In the genomic region with DNA sequence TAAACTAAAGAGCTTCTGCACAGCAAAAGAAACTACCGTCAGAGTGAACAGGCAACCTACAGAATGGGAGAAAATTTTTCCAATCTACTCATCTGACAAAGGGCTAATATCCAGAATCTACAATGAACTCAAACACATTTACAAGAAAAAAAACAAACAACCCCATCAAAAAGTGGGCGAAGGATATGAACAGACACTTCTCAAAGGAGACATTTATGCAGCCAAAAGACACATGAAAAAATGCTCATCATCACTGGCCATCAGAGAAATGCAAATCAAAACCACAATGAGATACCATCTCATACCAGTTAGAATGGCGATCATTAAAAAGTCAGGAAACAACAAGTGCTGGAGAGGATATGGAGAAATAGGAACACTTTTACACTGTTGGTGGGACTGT, we compare ENCODE assay signal across 13 cellular contexts. TPM values are rescaled to one million over a fixed set of nuclear protein-coding genes. Genes with fewer than 3 reads are reported as not detected.
DNase-seq lines count a peak whose midpoint lies in the region; ATAC-seq, FAIRE-seq and TF ChIP-seq lines count a peak whose summit lies in the region.
"Not testable (repeated sequence)": the region's sequence is repeated elsewhere in the genome, so short reads cannot be mapped to it uniquely, and the experiment has no call there.
"Had no signal": no experiment of that assay in that cellular context is flagged by ENCODE, and none has a peak within 500 bp of the region (broad histone marks: within the 10 kb centered on the region; RNA-seq: fewer than 3 reads in every experiment).

No MANE protein-coding gene starts in this region.

- TF ChIP-seq EP300 in K562 (IDR thresholded peaks at IDR 0.05; ENCODE audit: low read length): not testable (repeated sequence)

- peaks cover 34% of the 10 kb centered on the region for H3K36me3 Mint-ChIP-seq in natural killer cell treated with Interleukin-12 subunit alpha and Interleukin-12 subunit beta and Interleukin-15 and Interleukin-18, amount 100 ng/mL, for 72 hours
- peaks cover 66% of the 10 kb centered on the region for H3K36me3 Mint-ChIP-seq in progenitor cell of endocrine pancreas (ENCODE audit: insufficient read depth)

- peak overlapping the region; percentile 56 to 62 for H3K27ac Mint-ChIP-seq in natural killer cell treated with Interleukin-12 subunit alpha and Interleukin-12 subunit beta and Interleukin-15 and Interleukin-18, amount 100 ng/mL, for 72 hours
- H3K27ac Mint-ChIP-seq in progenitor cell of endocrine pancreas: peak overlapping the region; percentile 24

- TF ChIP-seq POLR2A in K562 (conservative IDR thresholded peaks at IDR 0.05): not testable (repeated sequence)

- H3K9me3 ChIP-seq in HEK293 (ENCODE audit: control insufficient read depth, insufficient read depth, low read depth, low read length); K562 (replicated peaks; ENCODE audit: control insufficient read depth, insufficient read depth, low read depth, low read length): not testable (repeated sequence)

- H3K36me3 ChIP-seq in HEK293 (ENCODE audit: control insufficient read depth in 2 of 2, insufficient read depth in 1 of 2, low read length in 2 of 2): peaks cover 0 to 14% of the 10 kb centered on the region in 2 experiments; a peak in 1 of 3 replicates
- not testable (repeated sequence) for H3K36me3 ChIP-seq in K562 (ENCODE audit: control insufficient read depth, insufficient read depth, low read length)

- not testable (repeated sequence) for H3K4me1 ChIP-seq in HEK293 (ENCODE audit: control insufficient read depth, insufficient read depth, low read length)
- H3K4me1 ChIP-seq in K562 (replicated peaks in 1 of 2; ENCODE audit: control insufficient read depth in 2 of 2, insufficient read depth in 2 of 2, low read length in 2 of 2): peaks cover 5 to 18% of the 10 kb centered on the region in 2 experiments; a peak in 3 of 5 replicates

- H3K4me2 ChIP-seq in K562 (ENCODE audit: insufficient read depth, low read length): not testable (repeated sequence)

- H4K20me1 ChIP-seq in K562 (replicated peaks; ENCODE audit: control insufficient read depth, insufficient read depth, low read length): not testable (repeated sequence)

- H3K27me3 ChIP-seq in K562 (ENCODE audit: control insufficient read depth in 2 of 2, insufficient read depth in 2 of 2, low read length in 2 of 2): not testable (repeated sequence)

- H3K79me2 ChIP-seq in K562 (ENCODE audit: control insufficient read depth, insufficient read depth, low read length): not testable (repeated sequence)

- not testable (repeated sequence) for TF ChIP-seq RAD21 in K562 (CRISPR knock-in tag; conservative IDR thresholded peaks at IDR 0.05 in 1 of 2, IDR thresholded peaks at IDR 0.05 in 1 of 2)

- not testable (repeated sequence) for H2AFZ ChIP-seq in K562 (ENCODE audit: low read depth, low read length)

- CTCF ChIA-PET in HEK293 (lab: Yijun Ruan, JAX); K562 (lab: Yijun Ruan, JAX; ENCODE audit: low intra/inter-chr PET ratio): not testable (repeated sequence)

- not testable (repeated sequence) for H3K4me3 Mint-ChIP-seq in natural killer cell treated with Interleukin-12 subunit alpha and Interleukin-12 subunit beta and Interleukin-15 and Interleukin-18, amount 100 ng/mL, for 72 hours; progenitor cell of endocrine pancreas (ENCODE audit: low read depth)

- peaks cover 17% of the 10 kb centered on the region for H3K9me3 Mint-ChIP-seq in natural killer cell treated with Interleukin-12 subunit alpha and Interleukin-12 subunit beta and Interleukin-15 and Interleukin-18, amount 100 ng/mL, for 72 hours
- H3K9me3 Mint-ChIP-seq in progenitor cell of endocrine pancreas (ENCODE audit: low read depth): peaks cover 20% of the 10 kb centered on the region

- H3K27me3 Mint-ChIP-seq in natural killer cell treated with Interleukin-12 subunit alpha and Interleukin-12 subunit beta and Interleukin-15 and Interleukin-18, amount 100 ng/mL, for 72 hours; progenitor cell of endocrine pancreas: not testable (repeated sequence)

- not testable (repeated sequence) for H3K4me3 ChIP-seq in HEK293 (ENCODE audit: low read depth, low read length); K562

- intact Hi-C loops in K562 (cut with micrococcal nuclease): not testable (repeated sequence)

- H3K9ac ChIP-seq in K562 (ENCODE audit: insufficient read depth in 1 of 2, low read depth in 2 of 2, low read length in 2 of 2): not testable (repeated sequence)

- WGBS in K562 (ENCODE audit: insufficient coverage, low coverage, missing lambda C conversion rate): 63% methylated on average over 2 of the region's 3 CpGs

- not testable (repeated sequence) for TF ChIP-seq CTCF in HEK293 (tag by site-specific recombination; IDR thresholded peaks at IDR 0.05); K562 (IDR thresholded peaks at IDR 0.05 in 2 of 3, conservative IDR thresholded peaks at IDR 0.05 in 1 of 3; ENCODE audit: insufficient read depth in 2 of 3, low read depth in 1 of 3, low read length in 3 of 3); progenitor cell of endocrine pancreas (IDR thresholded peaks at IDR 0.05; ENCODE audit: unreplicated experiment)

- not testable (repeated sequence) for ATAC-seq in K562; natural killer cell treated with Interleukin-12 subunit alpha and Interleukin-12 subunit beta and Interleukin-15 and Interleukin-18, amount 100 ng/mL, for 72 hours

- H3K27ac ChIP-seq in HEK293 (ENCODE audit: extremely low read depth, low read depth, low read length); K562 (ENCODE audit: extremely low read depth, low read depth, low read length): not testable (repeated sequence)

- not testable (repeated sequence) for H3K9me1 ChIP-seq in K562 (ENCODE audit: control insufficient read depth, insufficient read depth, low read length)

- POLR2A ChIA-PET in HEK293 (lab: Yijun Ruan, JAX); K562 (lab: Yijun Ruan, JAX): not testable (repeated sequence)

- in situ Hi-C loops in K562 (cut with MboI): not testable (repeated sequence)

- DNase-seq in K562 (ENCODE audit: extremely low read depth in 1 of 4, low spot score in 3 of 4); natural killer cell treated with Interleukin-12 subunit alpha and Interleukin-12 subunit beta and Interleukin-15 and Interleukin-18, amount 100 ng/mL, for 72 hours (ENCODE audit: low spot score); progenitor cell of endocrine pancreas (ENCODE audit: low spot score, unreplicated experiment): not testable (repeated sequence)

- not testable (repeated sequence) for FAIRE-seq in K562 (lab: Jason Lieb, UNC)

- peaks cover 59 to 74% of the 10 kb centered on the region in 2 donors for H3K4me1 Mint-ChIP-seq in natural killer cell treated with Interleukin-12 subunit alpha and Interleukin-12 subunit beta and Interleukin-15 and Interleukin-18, amount 100 ng/mL, for 72 hours (ENCODE audit: low read depth in 2 of 2)
- peaks cover 19% of the 10 kb centered on the region for H3K4me1 Mint-ChIP-seq in progenitor cell of endocrine pancreas (ENCODE audit: low read depth)

- BruUV-seq in K562 (replicated peaks; lab: Mats Ljungman, UMichigan): not testable (repeated sequence)

RNA-seq across cellular contexts. Expression of a gene that starts 15.7 kb away (rescaled TPM):
- total RNA-seq in K562 (2011; cell fraction: chromatin; rRNA removed; ENCODE audit: low replicate concordance): not detected in 2 replicates
- total RNA-seq in K562 (2011; cell fraction: nucleolus; rRNA removed): not detected in 2 replicates
- total RNA-seq in K562 (2011; cell fraction: nucleoplasm; rRNA removed): not detected in 2 replicates
- total RNA-seq in K562 (2014; rRNA removed): not detected in 2 replicates
- not detected in 2 replicates for total RNA-seq in K562 (2014; rRNA removed; fragmentation: Illumina TruSeq; extraction: Trizol)
- total RNA-seq in K562 (2015; rRNA removed; fragmentation: Illumina TruSeq; extraction: Trizol): not detected in 2 replicates
- not detected in 2 replicates for total RNA-seq in K562 (2021)
- not detected in 2 replicates for polyA plus RNA-seq in K562 (2011; rRNA removed)
- not detected in 2 replicates for polyA plus RNA-seq in K562 (2011; cell fraction: cytosol; rRNA removed)
- polyA plus RNA-seq in K562 (2011; cell fraction: nucleus; rRNA removed): not detected in 2 replicates
- not detected in 2 replicates for polyA plus RNA-seq in K562 (2012)
- polyA plus RNA-seq in K562 (2014; fragmentation: Illumina TruSeq; extraction: Trizol): not detected in 2 replicates
- polyA plus RNA-seq in K562 (2014; fragmentation: Nextera tagmentation; extraction: Ambion mirVana): not detected
- not detected in 2 replicates for polyA plus RNA-seq in K562 (2014; rRNA removed)
- not detected in 2 replicates for polyA minus RNA-seq in K562 (2011; rRNA and poly(A)+ RNA removed)
- not detected in 2 replicates for polyA minus RNA-seq in K562 (2011; cell fraction: cytosol; rRNA and poly(A)+ RNA removed)
- not detected in 2 replicates for polyA minus RNA-seq in K562 (2011; cell fraction: nucleus; rRNA and poly(A)+ RNA removed)
- 1 to 10 TPM in 1 of 2 donors, not detected in 1; 1.4 TPM for total RNA-seq in natural killer cell treated with Interleukin-12 subunit alpha and Interleukin-12 subunit beta and Interleukin-15 and Interleukin-18, amount 100 ng/mL, for 72 hours
- not detected in 2 replicates for total RNA-seq in progenitor cell of endocrine pancreas
- total RNA-seq: A673; B cell; CD4-positive, alpha-beta memory T cell; CD4-positive, CD25-positive, alpha-beta regulatory T cell; Daoy had no signal
- polyA plus RNA-seq: AG04450; BJ; CD14-positive monocyte; CD8-positive, alpha-beta memory T cell had no signal

RNA-seq across cellular contexts. Expression of a gene that starts 35.4 kb away (rescaled TPM):
- 0.60 and 1.1 TPM in 2 replicates for total RNA-seq in K562 (2011; cell fraction: chromatin; rRNA removed; ENCODE audit: low replicate concordance)
- total RNA-seq in K562 (2011; cell fraction: nucleolus; rRNA removed): 0.33 and 1.1 TPM in 2 replicates
- 0.88 and 0.92 TPM in 2 replicates for total RNA-seq in K562 (2011; cell fraction: nucleoplasm; rRNA removed)
- total RNA-seq in K562 (2014; rRNA removed) (1.2 and 1.7 TPM in 2 replicates), K562 (2014; rRNA removed; fragmentation: Illumina TruSeq; extraction: Trizol) (0.77 and 1.2 TPM in 2 replicates), K562 (2015; rRNA removed; fragmentation: Illumina TruSeq; extraction: Trizol) (0.60 and 1.4 TPM in 2 replicates), K562 (2021) (2.7 TPM in 2 replicates), progenitor cell of endocrine pancreas (41.9 and 46.3 TPM in 2 replicates)
- polyA plus RNA-seq in K562 (2011; rRNA removed) (1.3 and 2.0 TPM in 2 replicates), K562 (2014; fragmentation: Illumina TruSeq; extraction: Trizol) (0.80 and 1.6 TPM in 2 replicates), K562 (2014; fragmentation: Nextera tagmentation; extraction: Ambion mirVana) (1 to 10 TPM; 1.3 to 1.9 TPM), K562 (2014; rRNA removed) (0.96 and 1.4 TPM in 2 replicates)
- polyA plus RNA-seq in K562 (2011; cell fraction: cytosol; rRNA removed): 1.6 and 3.9 TPM in 2 replicates
- polyA plus RNA-seq in K562 (2011; cell fraction: nucleus; rRNA removed): 0.73 and 0.92 TPM in 2 replicates
- 3.4 and 5.8 TPM in 2 replicates for polyA plus RNA-seq in K562 (2012)
- polyA minus RNA-seq in K562 (2011; rRNA and poly(A)+ RNA removed): 2.3 and 4.8 TPM in 2 replicates
- 2.1 and 2.2 TPM in 2 replicates for polyA minus RNA-seq in K562 (2011; cell fraction: cytosol; rRNA and poly(A)+ RNA removed)
- 0.54 and 0.67 TPM in 2 replicates for polyA minus RNA-seq in K562 (2011; cell fraction: nucleus; rRNA and poly(A)+ RNA removed)
- total RNA-seq in natural killer cell treated with Interleukin-12 subunit alpha and Interleukin-12 subunit beta and Interleukin-15 and Interleukin-18, amount 100 ng/mL, for 72 hours: 10 to 100 TPM; 16.8 to 60.0 TPM

RNA-seq across cellular contexts. Expression of a gene that starts 42.3 kb away (rescaled TPM):
- total RNA-seq in K562 (2011; cell fraction: chromatin; rRNA removed; ENCODE audit: low replicate concordance): not detected in 2 replicates
- total RNA-seq in K562 (2011; cell fraction: nucleolus; rRNA removed): 0.67 TPM in 1 of 2 replicates, not detected in the other
- 0.51 TPM in 1 of 2 replicates, not detected in the other for total RNA-seq in K562 (2011; cell fraction: nucleoplasm; rRNA removed)
- total RNA-seq in K562 (2014; rRNA removed): 0.37 TPM in 1 of 2 replicates, not detected in the other
- total RNA-seq in K562 (2014; rRNA removed; fragmentation: Illumina TruSeq; extraction: Trizol): 0.99 and 1.0 TPM in 2 replicates
- 2.0 and 3.0 TPM in 2 replicates for total RNA-seq in K562 (2015; rRNA removed; fragmentation: Illumina TruSeq; extraction: Trizol)
- 0.80 and 1.2 TPM in 2 replicates for total RNA-seq in K562 (2021)
- polyA plus RNA-seq in K562 (2011; rRNA removed): 0.43 and 0.54 TPM in 2 replicates
- polyA plus RNA-seq in K562 (2011; cell fraction: cytosol; rRNA removed): 0.19 and 0.60 TPM in 2 replicates
- 0.20 and 0.47 TPM in 2 replicates for polyA plus RNA-seq in K562 (2011; cell fraction: nucleus; rRNA removed)
- 2.3 and 7.2 TPM in 2 replicates for polyA plus RNA-seq in K562 (2012)
- polyA plus RNA-seq in K562 (2014; fragmentation: Illumina TruSeq; extraction: Trizol): 1.1 and 1.3 TPM in 2 replicates
- 1 to 10 TPM; 1.2 to 2.1 TPM for polyA plus RNA-seq in K562 (2014; fragmentation: Nextera tagmentation; extraction: Ambion mirVana)
- 0.57 and 1.7 TPM in 2 replicates for polyA plus RNA-seq in K562 (2014; rRNA removed)
- 0.84 TPM in 1 of 2 replicates, not detected in the other for polyA minus RNA-seq in K562 (2011; rRNA and poly(A)+ RNA removed)
- 1.2 TPM in 1 of 2 replicates, not detected in the other for polyA minus RNA-seq in K562 (2011; cell fraction: cytosol; rRNA and poly(A)+ RNA removed)
- not detected in 2 replicates for polyA minus RNA-seq in K562 (2011; cell fraction: nucleus; rRNA and poly(A)+ RNA removed)
- 100 to 1,000 TPM in 1 of 2 donors, 10 to 100 TPM in 1; 42.5 to 193 TPM for total RNA-seq in natural killer cell treated with Interleukin-12 subunit alpha and Interleukin-12 subunit beta and Interleukin-15 and Interleukin-18, amount 100 ng/mL, for 72 hours
- 0.42 TPM in 1 of 2 replicates, not detected in the other for total RNA-seq in progenitor cell of endocrine pancreas

Comparison
In these comparisons a context has a peak if more than half of its experiments do, and no peak if none do; other contexts are left out.
1. RNA of a gene that starts 35.4 kb away (total RNA-seq): 16.8 to 60.0 TPM in natural killer cell treated with Interleukin-12 subunit alpha and Interleukin-12 subunit beta and Interleukin-15 and Interleukin-18, amount 100 ng/mL, for 72 hours and 41.9 to 46.3 TPM in progenitor cell of endocrine pancreas; 0.33 to 2.7 TPM in K562; every median in the first group is over 4 times any median in the second.
2. RNA of a gene that starts 42.3 kb away (total RNA-seq): 42.5 to 193 TPM in natural killer cell treated with Interleukin-12 subunit alpha and Interleukin-12 subunit beta and Interleukin-15 and Interleukin-18, amount 100 ng/mL, for 72 hours; 0.37 to 3.0 TPM in K562 and 0.42 TPM in progenitor cell of endocrine pancreas; every median in the first group is over 10 times any median in the second.